16 cellular contexts compared by ENCODE assay signal in genomic region chr10:87702260-87702972, GRCh38.
"Had no signal": no experiment of that assay in that cellular context is flagged by ENCODE, and none has a peak within 500 bp of the region (broad histone marks: within the 10 kb centered on the region; RNA-seq: fewer than 3 reads in every experiment).

No MANE protein-coding gene starts in this region.

- H3K4me1 ChIP-seq: gastroesophageal sphincter, left ventricle myocardium inferior, prostate gland had no signal

- DNase-seq: activated CD4-positive, alpha-beta T cell treated with anti-CD3 and anti-CD28 coated beads, Interleukin-2, amount 50 U/mL, for 4 hours; activated CD4-positive, CD25-positive, alpha-beta regulatory T cell treated with anti-CD3 and anti-CD28 coated beads, Interleukin-2, amount 50 U/mL, for 72 hours; activated naive CD4-positive, alpha-beta T cell treated with anti-CD3 and anti-CD28 coated beads for 36 hours; activated naive CD8-positive, alpha-beta T cell treated with anti-CD3 and anti-CD28 coated beads, Interleukin-2, amount 50 U/mL, for 24 hours; activated T-cell treated with anti-CD3 and anti-CD28 coated beads for 4 hours; dorsolateral prefrontal cortex; endodermal cell; left ventricle myocardium inferior; right cardiac atrium; T-cell; T-helper 9 cell; upper lobe of left lung had no signal

- ATAC-seq: activated naive CD8-positive, alpha-beta T cell treated with anti-CD3 and anti-CD28 coated beads, Interleukin-2, amount 50 U/mL, for 24 hours; activated T-helper 17 cell treated with anti-CD3 and anti-CD28 coated beads, Interleukin-2, amount 50 U/mL, for 72 hours; gastroesophageal sphincter; right cardiac atrium; T-cell had no signal

- H3K27ac ChIP-seq: cardiac muscle cell, dorsolateral prefrontal cortex, left ventricle myocardium inferior, prostate gland had no signal

- H3K27me3 ChIP-seq: cardiac muscle cell, gastroesophageal sphincter, upper lobe of left lung had no signal

- H3K36me3 ChIP-seq: cardiac muscle cell, gastroesophageal sphincter, left ventricle myocardium inferior, prostate gland had no signal

- H3K9me3 ChIP-seq: gastroesophageal sphincter, left ventricle myocardium inferior, prostate gland, upper lobe of left lung had no signal

- H3K4me3 ChIP-seq: cardiac muscle cell, dorsolateral prefrontal cortex, gastroesophageal sphincter, left ventricle myocardium inferior, prostate gland, upper lobe of left lung had no signal
